In genomic region chr2:226560325-226560724, GRCh38 we compare ENCODE assay signal across 27 cellular contexts.
"Had no signal": no experiment of that assay in that cellular context is flagged by ENCODE, and none has a peak within 500 bp of the region (broad histone marks: within the 10 kb centered on the region; RNA-seq: fewer than 3 reads in every experiment).

No MANE protein-coding gene starts in this region.

- H3K27ac Mint-ChIP-seq: naive B cell; natural killer cell; nephron progenitor cell; neural progenitor cell; stimulated activated effector memory CD8-positive, alpha-beta T cell treated with anti-CD3 and anti-CD28 coated beads, Interleukin-12 subunit alpha, Interleukin-12 subunit beta, amount 100 ng/mL, for 72 hours; stimulated activated naive CD8-positive, alpha-beta T cell treated with anti-CD3 and anti-CD28 coated beads, Interleukin-15, Interleukin-2, amounts not matched to agents 100 ng/mL and 50 ng/mL, for 24 hours had no signal

- H3K27me3 Mint-ChIP-seq: type B pancreatic cell had no signal

- H3K27ac ChIP-seq: heart right ventricle, hepatocyte, neural progenitor cell, neutrophil, parathyroid adenoma, sigmoid colon, spleen, suprapubic skin, thoracic aorta, tibial artery, uterus had no signal

- H3K9ac ChIP-seq: neural progenitor cell, parathyroid adenoma had no signal

- FAIRE-seq: small intestine had no signal

- H3K79me2 ChIP-seq: hepatocyte, parathyroid adenoma had no signal

- H2AFZ ChIP-seq: hepatocyte, neural progenitor cell, parathyroid adenoma had no signal

- ATAC-seq: left lobe of liver; natural killer cell; stimulated activated effector memory CD8-positive, alpha-beta T cell treated with anti-CD3 and anti-CD28 coated beads, Interleukin-12 subunit alpha, Interleukin-12 subunit beta, amount 100 ng/mL, for 72 hours had no signal

- H3K36me3 ChIP-seq: heart right ventricle, neural progenitor cell, neutrophil, sigmoid colon, spleen, suprapubic skin, thoracic aorta, tibial artery, uterus had no signal

- H3K4me3 Mint-ChIP-seq: mesothelial cell of epicardium; naive B cell; natural killer cell; nephron progenitor cell; neural progenitor cell; stimulated activated effector memory CD8-positive, alpha-beta T cell treated with anti-CD3 and anti-CD28 coated beads, Interleukin-12 subunit alpha, Interleukin-12 subunit beta, amount 100 ng/mL, for 72 hours; stimulated activated naive CD8-positive, alpha-beta T cell treated with anti-CD3 and anti-CD28 coated beads, Interleukin-15, Interleukin-2, amounts not matched to agents 100 ng/mL and 50 ng/mL, for 24 hours; type B pancreatic cell had no signal

- H3K4me1 ChIP-seq: heart right ventricle, neural progenitor cell, parathyroid adenoma, sigmoid colon, spleen, suprapubic skin, tibial artery, uterus had no signal

- H3K4me3 ChIP-seq: heart right ventricle, hepatocyte, lung, neural progenitor cell, sigmoid colon, spleen, suprapubic skin, thoracic aorta, tibial artery, uterus had no signal

- H3K9me3 Mint-ChIP-seq: mesothelial cell of epicardium; naive B cell; nephron progenitor cell; neural progenitor cell; stimulated activated effector memory CD8-positive, alpha-beta T cell treated with anti-CD3 and anti-CD28 coated beads, Interleukin-12 subunit alpha, Interleukin-12 subunit beta, amount 100 ng/mL, for 72 hours; stimulated activated naive CD8-positive, alpha-beta T cell treated with anti-CD3 and anti-CD28 coated beads, Interleukin-15, Interleukin-2, amounts not matched to agents 100 ng/mL and 50 ng/mL, for 24 hours had no signal

- DNase-seq: heart right ventricle; islet precursor cell; mesendoderm; naive B cell; natural killer cell; nephron progenitor cell; occipital lobe; right cardiac atrium; sigmoid colon; small intestine; spleen; stimulated activated CD4-positive, alpha-beta T cell treated with anti-CD3 and anti-CD28 coated beads, Interleukin-4, amount 100 ng/mL, for 24 hours; stimulated activated naive CD4-positive, alpha-beta T cell; tibial artery; uterus had no signal

- H3K36me3 Mint-ChIP-seq: mesothelial cell of epicardium; naive B cell; natural killer cell; neural progenitor cell; stimulated activated effector memory CD8-positive, alpha-beta T cell treated with anti-CD3 and anti-CD28 coated beads, Interleukin-12 subunit alpha, Interleukin-12 subunit beta, amount 100 ng/mL, for 72 hours; type B pancreatic cell had no signal

- H3K27me3 ChIP-seq: heart right ventricle, hepatocyte, neural progenitor cell, neutrophil, sigmoid colon, suprapubic skin, tibial artery, uterus had no signal

- H3K4me2 ChIP-seq: hepatocyte, neural progenitor cell had no signal

- H3K4me1 Mint-ChIP-seq: naive B cell; natural killer cell; nephron progenitor cell; neural progenitor cell; stimulated activated effector memory CD8-positive, alpha-beta T cell treated with anti-CD3 and anti-CD28 coated beads, Interleukin-12 subunit alpha, Interleukin-12 subunit beta, amount 100 ng/mL, for 72 hours had no signal

- H3K9me3 ChIP-seq: heart right ventricle, neutrophil, sigmoid colon, spleen, suprapubic skin, thoracic aorta, tibial artery, uterus had no signal
